Comparison of ENCODE assay signal across 13 cellular contexts in the genomic region with DNA sequence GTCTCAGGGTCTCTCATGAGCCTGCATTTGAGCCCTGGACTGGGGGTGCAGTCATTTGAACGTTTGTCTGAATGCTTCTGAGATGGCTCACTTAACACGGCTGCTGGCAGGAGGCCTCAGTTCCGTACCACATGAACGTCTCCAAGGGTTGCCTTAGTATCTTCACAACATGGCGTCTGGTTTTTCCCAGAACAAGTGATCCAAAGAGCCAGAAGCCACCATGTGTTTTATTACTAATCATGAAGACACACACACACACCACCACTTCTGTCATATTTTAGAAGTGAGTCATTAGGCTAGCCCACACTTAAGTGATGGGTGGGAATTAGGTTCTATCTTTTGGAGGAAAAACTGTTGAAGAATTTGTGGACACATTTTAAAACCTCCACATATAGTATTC. TPM values are rescaled to one million over a fixed set of nuclear protein-coding genes. Genes with fewer than 3 reads are reported as not detected.
DNase-seq lines count a peak whose midpoint lies in the region; ATAC-seq and TF ChIP-seq lines count a peak whose summit lies in the region.
"Had no signal": no experiment of that assay in that cellular context is flagged by ENCODE, and none has a peak within 500 bp of the region (broad histone marks: within the 10 kb centered on the region; RNA-seq: fewer than 3 reads in every experiment).

No MANE protein-coding gene starts in this region.

- no peaks in the 10 kb centered on the region for H3K79me2 ChIP-seq in ACC112 (ENCODE audit: control insufficient read depth, insufficient read depth, low read length, unreplicated experiment)

- DNase-seq in HK-2 (ENCODE audit: unreplicated experiment) (peak; percentile 75), brain microvascular endothelial cell (peak; percentile 96), lower lobe of right lung (no peak), prostate gland (ENCODE audit: low spot score) (no peak)
- DNase-seq: activated CD4-positive, alpha-beta T cell treated with anti-CD3 and anti-CD28 coated beads, Interleukin-2, amount 50 U/mL, for 48 hours; effector memory CD8-positive, alpha-beta T cell; NCI-H526 treated with DMSO at 0.1 percent for 48 hours; stimulated activated naive CD4-positive, alpha-beta T cell had no signal

- H3K9me3 ChIP-seq in lower lobe of right lung (no peaks in the 10 kb centered on the region), prostate gland (no peaks in the 10 kb centered on the region)

- ATAC-seq in lower lobe of right lung (peak; percentile 50 to 81), GM19328 (IDR thresholded peaks at IDR 0.05; ENCODE audit: unreplicated experiment) (no peak), HG03039 (IDR thresholded peaks at IDR 0.05; ENCODE audit: unreplicated experiment) (no peak), GM19035 (IDR thresholded peaks at IDR 0.05; ENCODE audit: unreplicated experiment) (no peak)
- ATAC-seq: effector memory CD8-positive, alpha-beta T cell had no signal

- no peak for TF ChIP-seq POLR2A in prostate gland (IDR thresholded peaks at IDR 0.05)

- H3K27ac ChIP-seq in ACC112 (ENCODE audit: low read depth, low read length) (peak overlapping the region; percentile 68), brain microvascular endothelial cell (peak overlapping the region; percentile 65), lower lobe of right lung (no peak overlapping the region), prostate gland (no peak overlapping the region)
- H3K27ac ChIP-seq: C4-2B had no signal

- H3K4me3 ChIP-seq in ACC112 (ENCODE audit: low read depth, low read length) (no peak overlapping the region), brain microvascular endothelial cell (ENCODE audit: low read depth, low read length) (no peak overlapping the region), lower lobe of right lung (no peak overlapping the region), prostate gland (no peak overlapping the region)

- H3K4me1 ChIP-seq in ACC112 (ENCODE audit: control insufficient read depth, insufficient read depth, low read length, unreplicated experiment) (peaks cover 24% of the 10 kb centered on the region), lower lobe of right lung (peaks cover 16% of the 10 kb centered on the region), prostate gland (replicated peaks) (no peaks in the 10 kb centered on the region)

- 80% methylated on average over 5 of the region's 5 CpGs for WGBS in prostate gland

- peak overlapping the region; percentile 88 for H2AFZ ChIP-seq in ACC112 (ENCODE audit: low read length, unreplicated experiment)

- TF ChIP-seq CTCF in brain microvascular endothelial cell (IDR thresholded peaks at IDR 0.05; ENCODE audit: low read depth, low read length, missing control alignments): no peak
- TF ChIP-seq CTCF in lower lobe of right lung (IDR thresholded peaks at IDR 0.05): no peak
- no peak for TF ChIP-seq CTCF in prostate gland (IDR thresholded peaks at IDR 0.05)

- intact Hi-C loops in lower lobe of right lung (cut with DNase I) (no loop called here), prostate gland (cut with DNase I) (no loop called here)

- in situ Hi-C loops in brain microvascular endothelial cell (cut with HindIII; ENCODE audit: low pct_ligation_motif_present, low sequenced_read_pairs): no loop called here

- H3K27me3 ChIP-seq in ACC112 (ENCODE audit: insufficient read depth, low read length) (no peaks in the 10 kb centered on the region), brain microvascular endothelial cell (replicated peaks) (no peaks in the 10 kb centered on the region), lower lobe of right lung (ENCODE audit: low read depth) (no peaks in the 10 kb centered on the region), prostate gland (replicated peaks; ENCODE audit: insufficient read depth) (no peaks in the 10 kb centered on the region)

- H3K36me3 ChIP-seq in ACC112 (ENCODE audit: insufficient read depth, low read length) (no peaks in the 10 kb centered on the region), brain microvascular endothelial cell (replicated peaks) (no peaks in the 10 kb centered on the region), lower lobe of right lung (no peaks in the 10 kb centered on the region), prostate gland (no peaks in the 10 kb centered on the region)

RNA-seq across cellular contexts. Expression of gene MYO1B, which starts 15.0 kb away (rescaled TPM):
- total RNA-seq in lower lobe of right lung: 123 TPM
- total RNA-seq in prostate gland: 10 to 100 TPM; 22.4 to 38.3 TPM

Comparison
In these comparisons a context has a peak if more than half of its experiments do, and no peak if none do; other contexts are left out.
1. H3K27ac ChIP-seq: peak in ACC112 (single experiment) and brain microvascular endothelial cell (single experiment); none in lower lobe of right lung (single experiment) and prostate gland (0 of 2).
2. DNase-seq: peak in HK-2 (single experiment) and brain microvascular endothelial cell (single experiment); none in lower lobe of right lung (single experiment) and prostate gland (single experiment).
3. ATAC-seq: peak in lower lobe of right lung (2 of 2); none in GM19328 (single experiment), HG03039 (single experiment) and GM19035 (single experiment).